23 cellular contexts compared by ENCODE assay signal in the genomic region with DNA sequence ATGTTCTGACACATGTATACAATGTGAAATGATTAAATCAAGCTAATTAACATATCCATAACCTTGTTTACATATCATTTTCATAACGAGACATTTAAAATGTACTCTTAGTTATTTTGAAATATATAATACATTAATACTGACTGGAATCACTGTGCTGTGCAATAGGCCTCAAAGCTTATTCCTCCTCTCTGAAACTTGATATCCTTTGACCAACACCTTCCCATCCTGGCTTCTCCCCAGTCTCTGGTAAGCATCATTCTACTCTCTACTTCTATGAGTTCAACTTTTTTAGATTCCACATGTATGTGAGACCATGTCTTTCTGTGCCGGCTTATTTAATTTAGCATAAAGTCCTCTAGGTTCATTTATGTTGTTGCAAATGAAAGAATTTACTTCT.
"Had no signal": no experiment of that assay in that cellular context is flagged by ENCODE, and none has a peak within 500 bp of the region (broad histone marks: within the 10 kb centered on the region; RNA-seq: fewer than 3 reads in every experiment).

No MANE protein-coding gene starts in this region.

- H3K27ac ChIP-seq: coronary artery, heart right ventricle, left ventricle myocardium inferior, lower lobe of right lung, neutrophil, testis, tibial nerve, upper lobe of right lung, vagina had no signal

- DNase-seq: effector CD4-positive, alpha-beta T cell; heart right ventricle; hypothalamus; left cardiac atrium; left ventricle myocardium inferior; lower lobe of right lung; mesenchymal stem cell; midbrain; nephron progenitor cell; posterior cingulate gyrus; spleen; stimulated activated CD4-positive, alpha-beta T cell treated with anti-CD3 and anti-CD28 coated beads, Interleukin-15, amount 100 ng/mL, for 24 hours; stimulated activated CD4-positive, alpha-beta T cell treated with anti-CD3 and anti-CD28 coated beads, Interleukin-1b, Interleukin-23, amount 100 ng/mL, for 48 hours; stimulated activated CD4-positive, alpha-beta T cell treated with anti-CD3 and anti-CD28 coated beads, Interleukin-4, amount 100 ng/mL, for 24 hours; stimulated activated naive B cell treated with anti-CD40 and anti-IgM and Interleukin-4, amounts not matched to agents 10 μg/mL and 1 μg/mL and 100 μg/mL, for 72 hours; stimulated activated naive CD8-positive, alpha-beta T cell treated with anti-CD3 and anti-CD28 coated beads, Interleukin-15, amount 100 ng/mL, for 72 hours; testis; upper lobe of right lung had no signal

- H3K27me3 Mint-ChIP-seq: stimulated activated naive B cell treated with anti-CD40 and anti-IgM and Interleukin-4, amounts not matched to agents 10 μg/mL and 1 μg/mL and 100 μg/mL, for 72 hours; stimulated activated naive CD8-positive, alpha-beta T cell treated with anti-CD3 and anti-CD28 coated beads, Interleukin-15, amount 100 ng/mL, for 72 hours had no signal

- ATAC-seq: heart right ventricle; left cardiac atrium; lower lobe of right lung; sciatic nerve; stimulated activated naive B cell treated with anti-CD40 and anti-IgM and Interleukin-4, amounts not matched to agents 10 μg/mL and 1 μg/mL and 100 μg/mL, for 72 hours; stimulated activated naive CD8-positive, alpha-beta T cell treated with anti-CD3 and anti-CD28 coated beads, Interleukin-15, amount 100 ng/mL, for 72 hours; upper lobe of right lung had no signal

- H3K27ac Mint-ChIP-seq: nephron progenitor cell; stimulated activated naive CD8-positive, alpha-beta T cell treated with anti-CD3 and anti-CD28 coated beads, Interleukin-15, amount 100 ng/mL, for 72 hours had no signal

- H3K4me3 Mint-ChIP-seq: nephron progenitor cell; stimulated activated naive B cell treated with anti-CD40 and anti-IgM and Interleukin-4, amounts not matched to agents 10 μg/mL and 1 μg/mL and 100 μg/mL, for 72 hours; stimulated activated naive CD8-positive, alpha-beta T cell treated with anti-CD3 and anti-CD28 coated beads, Interleukin-15, amount 100 ng/mL, for 72 hours had no signal

- H3K4me3 ChIP-seq: coronary artery, heart right ventricle, left ventricle myocardium inferior, lower lobe of right lung, spleen, testis, tibial nerve, upper lobe of right lung, vagina had no signal

- H3K36me3 ChIP-seq: heart right ventricle, left ventricle myocardium inferior, lower lobe of right lung, neutrophil, spleen, upper lobe of right lung, vagina had no signal

- H3K9me3 ChIP-seq: lower lobe of right lung, neutrophil, testis, upper lobe of right lung, vagina had no signal

- H3K27me3 ChIP-seq: heart right ventricle, neutrophil, spleen, testis, tibial nerve, upper lobe of right lung, vagina had no signal
